In the genomic region with DNA sequence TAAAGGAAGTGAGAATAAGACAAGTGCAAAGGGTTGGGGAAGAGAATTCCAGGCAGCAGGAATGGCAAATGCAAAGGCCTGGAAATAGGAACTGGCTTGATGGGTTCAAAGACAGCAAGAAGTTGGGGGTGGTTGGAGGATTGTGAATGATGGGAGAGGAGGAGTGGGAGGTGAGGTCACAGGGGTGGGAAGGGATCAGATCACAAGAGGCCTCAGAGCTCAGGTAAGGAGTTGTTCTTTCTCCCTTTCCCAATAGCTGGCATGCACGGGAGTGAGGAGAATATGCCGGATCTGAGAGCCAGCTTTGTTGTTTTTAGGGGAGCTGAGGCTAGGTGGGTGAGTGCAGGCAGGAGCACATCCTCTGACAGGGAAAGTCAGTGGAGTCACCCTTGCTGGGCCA, we compare ENCODE assay signal across 34 cellular contexts.
"Had no signal": no experiment of that assay in that cellular context is flagged by ENCODE, and none has a peak within 500 bp of the region (broad histone marks: within the 10 kb centered on the region; RNA-seq: fewer than 3 reads in every experiment).

No MANE protein-coding gene starts in this region.

- H3K4me1 ChIP-seq: ascending aorta had no signal

- H3K27ac Mint-ChIP-seq: activated CD4-positive, alpha-beta memory T cell treated with anti-CD3 and anti-CD28 coated beads, Interleukin-2, amount 10 ng/mL, durations not matched to agents 7 days and 5 days; activated CD4-positive, alpha-beta T cell treated with anti-CD3 and anti-CD28 coated beads for 36 hours; activated CD4-positive, alpha-beta T cell treated with anti-CD3 and anti-CD28 coated beads, Interleukin-2, amount 10 ng/mL, durations not matched to agents 7 days and 5 days; activated CD8-positive, alpha-beta memory T cell treated with anti-CD3 and anti-CD28 coated beads, Interleukin-2, amount 10 ng/mL, durations not matched to agents 7 days and 5 days; activated CD8-positive, alpha-beta T cell treated with anti-CD3 and anti-CD28 coated beads, Interleukin-2, amount 10 ng/mL, durations not matched to agents 7 days and 5 days; activated naive CD4-positive, alpha-beta T cell treated with anti-CD3 and anti-CD28 coated beads, Interleukin-2, amount 10 ng/mL, durations not matched to agents 7 days and 5 days; activated naive CD4-positive, alpha-beta T cell treated with anti-CD3 and anti-CD28 coated beads, Interleukin-2, amount 50 U/mL, for 24 hours; activated naive CD8-positive, alpha-beta T cell; activated naive CD8-positive, alpha-beta T cell treated with anti-CD3 and anti-CD28 coated beads, Interleukin-2, amount 10 ng/mL, durations not matched to agents 7 days and 5 days; activated naive CD8-positive, alpha-beta T cell treated with anti-CD3 and anti-CD28 coated beads, Interleukin-2, amount 50 U/mL, for 24 hours; activated T-cell treated with anti-CD3 and anti-CD28 coated beads, Interleukin-2, amount 50 U/mL, for 24 hours; activated T-helper 2 cell treated with anti-CD3 and anti-CD28 coated beads, Interferon-gamma antibody, Interleukin-2, Interleukin-4, amounts not matched to agents 10 μg/mL and 5 μg/mL and 100 μg/mL, durations not matched to agents 14 hours and 24 hours and 36 hours; brain; T-helper 1 cell treated with Interleukin-12 subunit alpha and Interleukin-12 subunit beta and Interleukin-4 antibody, amounts not matched to agents 30 μg/mL and 1 μg/mL, for 36 hours; T-helper 2 cell treated with Interferon-gamma antibody and Interleukin-4, amounts not matched to agents 5 μg/mL and 100 μg/mL, for 36 hours had no signal

- H3K36me3 ChIP-seq: ascending aorta had no signal

- H3K36me3 Mint-ChIP-seq: activated CD8-positive, alpha-beta memory T cell treated with anti-CD3 and anti-CD28 coated beads, Interleukin-2, amount 10 ng/mL, durations not matched to agents 7 days and 5 days; activated naive CD4-positive, alpha-beta T cell treated with anti-CD3 and anti-CD28 coated beads, Interleukin-2, amount 10 ng/mL, durations not matched to agents 7 days and 5 days; activated naive CD4-positive, alpha-beta T cell treated with anti-CD3 and anti-CD28 coated beads, Interleukin-2, amount 50 U/mL, for 24 hours; activated naive CD8-positive, alpha-beta T cell; activated naive CD8-positive, alpha-beta T cell treated with anti-CD3 and anti-CD28 coated beads, Interleukin-2, amount 10 ng/mL, durations not matched to agents 7 days and 5 days; brain had no signal

- H3K27me3 Mint-ChIP-seq: activated CD4-positive, alpha-beta memory T cell treated with anti-CD3 and anti-CD28 coated beads, Interleukin-2, amount 10 ng/mL, durations not matched to agents 7 days and 5 days; activated naive CD4-positive, alpha-beta T cell treated with anti-CD3 and anti-CD28 coated beads, Interleukin-2, amount 10 ng/mL, durations not matched to agents 7 days and 5 days; brain had no signal

- ATAC-seq: activated CD4-positive, alpha-beta T cell treated with anti-CD3 and anti-CD28 coated beads for 36 hours; activated CD4-positive, CD25-positive, alpha-beta regulatory T cell treated with anti-CD3 and anti-CD28 coated beads, Interleukin-2, amount 50 U/mL, for 24 hours; activated CD8-positive, alpha-beta memory T cell treated with anti-CD3 and anti-CD28 coated beads, Interleukin-2, amount 10 ng/mL, durations not matched to agents 7 days and 5 days; activated CD8-positive, alpha-beta T cell treated with anti-CD3 and anti-CD28 coated beads, Interleukin-2, amount 10 ng/mL, durations not matched to agents 7 days and 5 days; activated naive CD8-positive, alpha-beta T cell treated with anti-CD3 and anti-CD28 coated beads, Interleukin-2, amount 50 U/mL, for 24 hours had no signal

- H3K4me1 Mint-ChIP-seq: activated CD4-positive, alpha-beta memory T cell treated with anti-CD3 and anti-CD28 coated beads, Interleukin-2, amount 10 ng/mL, durations not matched to agents 7 days and 5 days; activated CD4-positive, alpha-beta T cell treated with anti-CD3 and anti-CD28 coated beads for 36 hours; activated CD4-positive, alpha-beta T cell treated with anti-CD3 and anti-CD28 coated beads, Interleukin-2, amount 10 ng/mL, durations not matched to agents 7 days and 5 days; activated CD8-positive, alpha-beta memory T cell treated with anti-CD3 and anti-CD28 coated beads, Interleukin-2, amount 10 ng/mL, durations not matched to agents 7 days and 5 days; activated naive CD4-positive, alpha-beta T cell treated with anti-CD3 and anti-CD28 coated beads, Interleukin-2, amount 10 ng/mL, durations not matched to agents 7 days and 5 days; activated naive CD4-positive, alpha-beta T cell treated with anti-CD3 and anti-CD28 coated beads, Interleukin-2, amount 50 U/mL, for 24 hours; activated naive CD8-positive, alpha-beta T cell treated with anti-CD3 and anti-CD28 coated beads, Interleukin-2, amount 10 ng/mL, durations not matched to agents 7 days and 5 days; activated naive CD8-positive, alpha-beta T cell treated with anti-CD3 and anti-CD28 coated beads, Interleukin-2, amount 50 U/mL, for 24 hours had no signal

- H3K9me3 ChIP-seq: ascending aorta had no signal

- H3K27me3 ChIP-seq: ascending aorta had no signal

- DNase-seq: activated CD4-positive, alpha-beta memory T cell treated with anti-CD3 and anti-CD28 coated beads, Interleukin-2, amount 10 ng/mL, durations not matched to agents 7 days and 5 days; activated CD4-positive, alpha-beta T cell treated with anti-CD3 and anti-CD28 coated beads for 1 hour; activated CD4-positive, alpha-beta T cell treated with anti-CD3 and anti-CD28 coated beads for 36 hours; activated CD4-positive, alpha-beta T cell treated with anti-CD3 and anti-CD28 coated beads for 48 hours; activated CD4-positive, alpha-beta T cell treated with anti-CD3 and anti-CD28 coated beads, Interleukin-2, amount 10 ng/mL, durations not matched to agents 7 days and 5 days; activated CD4-positive, alpha-beta T cell treated with anti-CD3 and anti-CD28 coated beads, Interleukin-2, amount 50 U/mL, for 48 hours; activated CD4-positive, CD25-positive, alpha-beta regulatory T cell; activated CD8-positive, alpha-beta memory T cell treated with anti-CD3 and anti-CD28 coated beads for 24 hours; activated CD8-positive, alpha-beta memory T cell treated with anti-CD3 and anti-CD28 coated beads, Interleukin-2, amount 10 ng/mL, durations not matched to agents 7 days and 5 days; activated CD8-positive, alpha-beta memory T cell treated with anti-CD3 and anti-CD28 coated beads, Interleukin-2, amount 50 U/mL, for 48 hours; activated CD8-positive, alpha-beta T cell treated with anti-CD3 and anti-CD28 coated beads, Interleukin-2, amount 10 ng/mL, durations not matched to agents 7 days and 5 days; activated effector memory CD4-positive, alpha-beta T cell treated with Interleukin-2 at 50 U/mL for 16 hours; activated gamma-delta T cell; activated naive CD4-positive, alpha-beta T cell treated with anti-CD3 and anti-CD28 coated beads, Interleukin-2, amount 10 ng/mL, durations not matched to agents 7 days and 5 days; activated naive CD4-positive, alpha-beta T cell treated with Interleukin-2 at 50 U/mL for 16 hours; activated naive CD8-positive, alpha-beta T cell treated with anti-CD3 and anti-CD28 coated beads, Interleukin-2, amount 10 ng/mL, durations not matched to agents 7 days and 5 days; activated naive CD8-positive, alpha-beta T cell treated with anti-CD3 and anti-CD28 coated beads, Interleukin-2, amount 50 U/mL, for 24 hours; activated T-cell treated with anti-CD3 and anti-CD28 coated beads, Interleukin-2, amount 50 U/mL, for 24 hours; activated T-cell treated with anti-CD3 and anti-CD28 coated beads, Interleukin-2, amount 50 U/mL, for 48 hours; amygdala; anterior cingulate cortex; central memory CD4-positive, alpha-beta T cell; T-helper 1 cell; T-helper 2 cell; T-helper 9 cell had no signal

- H3K4me3 Mint-ChIP-seq: activated CD4-positive, alpha-beta memory T cell treated with anti-CD3 and anti-CD28 coated beads, Interleukin-2, amount 10 ng/mL, durations not matched to agents 7 days and 5 days; activated CD4-positive, alpha-beta T cell treated with anti-CD3 and anti-CD28 coated beads for 36 hours; activated CD4-positive, alpha-beta T cell treated with anti-CD3 and anti-CD28 coated beads, Interleukin-2, amount 10 ng/mL, durations not matched to agents 7 days and 5 days; activated CD8-positive, alpha-beta memory T cell treated with anti-CD3 and anti-CD28 coated beads, Interleukin-2, amount 10 ng/mL, durations not matched to agents 7 days and 5 days; activated CD8-positive, alpha-beta T cell treated with anti-CD3 and anti-CD28 coated beads, Interleukin-2, amount 10 ng/mL, durations not matched to agents 7 days and 5 days; activated naive CD4-positive, alpha-beta T cell treated with anti-CD3 and anti-CD28 coated beads, Interleukin-2, amount 10 ng/mL, durations not matched to agents 7 days and 5 days; activated naive CD4-positive, alpha-beta T cell treated with anti-CD3 and anti-CD28 coated beads, Interleukin-2, amount 50 U/mL, for 24 hours; activated naive CD8-positive, alpha-beta T cell; activated naive CD8-positive, alpha-beta T cell treated with anti-CD3 and anti-CD28 coated beads, Interleukin-2, amount 10 ng/mL, durations not matched to agents 7 days and 5 days; activated naive CD8-positive, alpha-beta T cell treated with anti-CD3 and anti-CD28 coated beads, Interleukin-2, amount 50 U/mL, for 24 hours; activated T-cell treated with anti-CD3 and anti-CD28 coated beads, Interleukin-2, amount 50 U/mL, for 24 hours; brain; T-helper 1 cell treated with Interleukin-12 subunit alpha and Interleukin-12 subunit beta and Interleukin-4 antibody, amounts not matched to agents 30 μg/mL and 1 μg/mL, for 36 hours; T-helper 2 cell treated with Interferon-gamma antibody and Interleukin-4, amounts not matched to agents 5 μg/mL and 100 μg/mL, for 36 hours had no signal

- H3K27ac ChIP-seq: ascending aorta, VCaP had no signal

- H3K9me3 Mint-ChIP-seq: activated CD4-positive, alpha-beta memory T cell treated with anti-CD3 and anti-CD28 coated beads, Interleukin-2, amount 10 ng/mL, durations not matched to agents 7 days and 5 days; activated CD4-positive, alpha-beta T cell treated with anti-CD3 and anti-CD28 coated beads, Interleukin-2, amount 10 ng/mL, durations not matched to agents 7 days and 5 days; activated naive CD4-positive, alpha-beta T cell treated with anti-CD3 and anti-CD28 coated beads, Interleukin-2, amount 10 ng/mL, durations not matched to agents 7 days and 5 days; activated naive CD4-positive, alpha-beta T cell treated with anti-CD3 and anti-CD28 coated beads, Interleukin-2, amount 50 U/mL, for 24 hours; activated naive CD8-positive, alpha-beta T cell treated with anti-CD3 and anti-CD28 coated beads, Interleukin-2, amount 10 ng/mL, durations not matched to agents 7 days and 5 days; activated T-cell treated with anti-CD3 and anti-CD28 coated beads, Interleukin-2, amount 50 U/mL, for 24 hours; activated T-helper 2 cell treated with anti-CD3 and anti-CD28 coated beads, Interferon-gamma antibody, Interleukin-2, Interleukin-4, amounts not matched to agents 10 μg/mL and 5 μg/mL and 100 μg/mL, durations not matched to agents 14 hours and 24 hours and 36 hours; T-helper 1 cell treated with Interleukin-12 subunit alpha and Interleukin-12 subunit beta and Interleukin-4 antibody, amounts not matched to agents 30 μg/mL and 1 μg/mL, for 36 hours; T-helper 2 cell treated with Interferon-gamma antibody and Interleukin-4, amounts not matched to agents 5 μg/mL and 100 μg/mL, for 36 hours had no signal

- H3K4me3 ChIP-seq: ascending aorta had no signal
